25 cellular contexts compared by ENCODE assay signal in genomic region chr5:36624277-36624676, GRCh38. TPM values are rescaled to one million over a fixed set of nuclear protein-coding genes. Genes with fewer than 3 reads are reported as not detected.
"Had no signal": no experiment of that assay in that cellular context is flagged by ENCODE, and none has a peak within 500 bp of the region (broad histone marks: within the 10 kb centered on the region; RNA-seq: fewer than 3 reads in every experiment).

No MANE protein-coding gene starts in this region.

- H3K27me3 ChIP-seq: ascending aorta, breast epithelium, esophagus muscularis mucosa, left lung, ovary, testis had no signal

- H3K4me1 ChIP-seq: ascending aorta, breast epithelium, esophagus muscularis mucosa, left lung, spleen, testis had no signal

- H3K9me3 ChIP-seq: ascending aorta, breast epithelium, esophagus muscularis mucosa, left lung, ovary, spleen, testis had no signal

- H3K27ac ChIP-seq: ascending aorta, breast epithelium, esophagus muscularis mucosa, left lung, ovary, spleen, testis had no signal

- H3K36me3 ChIP-seq: ascending aorta, breast epithelium, esophagus muscularis mucosa, left lung, ovary, spleen had no signal

- ATAC-seq: activated T-cell treated with anti-CD3 and anti-CD28 coated beads, Interleukin-2, amount 50 U/mL, for 4 hours; left lung; naive thymus-derived CD8-positive, alpha-beta T cell; sciatic nerve; stimulated activated memory B cell treated with anti-CD40 and anti-IgM and Interleukin-4, amounts not matched to agents 10 μg/mL and 1 μg/mL and 100 μg/mL, for 72 hours had no signal

- FAIRE-seq: kidney, TTC549 had no signal

- DNase-seq: activated CD4-positive, alpha-beta T cell treated with anti-CD3 and anti-CD28 coated beads, Interleukin-2, amount 10 ng/mL, durations not matched to agents 7 days and 5 days; activated CD8-positive, alpha-beta memory T cell treated with anti-CD3 and anti-CD28 coated beads, Interleukin-2, amount 50 U/mL, for 4 hours; activated effector memory CD4-positive, alpha-beta T cell treated with Interleukin-2 at 50 U/mL for 16 hours; activated naive CD4-positive, alpha-beta T cell treated with anti-CD3 and anti-CD28 coated beads, Interleukin-2, amount 10 ng/mL, durations not matched to agents 7 days and 5 days; activated T-cell treated with anti-CD3 and anti-CD28 coated beads, Interleukin-2, amount 50 U/mL, for 4 hours; cerebellar nuclear complex; cortex of kidney; effector CD8-positive, alpha-beta T cell; hypothalamus; kidney; left lung; naive thymus-derived CD8-positive, alpha-beta T cell; ovary; spleen; stimulated activated CD4-positive, alpha-beta T cell treated with anti-CD3 and anti-CD28 coated beads, Interleukin-4, amount 100 ng/mL, for 4 hours; SW 1271; testis had no signal

- H3K4me3 ChIP-seq: ascending aorta, breast epithelium, esophagus muscularis mucosa, left lung, ovary, spleen, testis had no signal

RNA-seq across cellular contexts. Expression of gene SLC1A3, which starts 17.9 kb away (rescaled TPM):
- total RNA-seq: activated CD4-positive, alpha-beta T cell treated with anti-CD3 and anti-CD28 coated beads, Interleukin-2, amount 10 ng/mL, durations not matched to agents 7 days and 5 days; naive thymus-derived CD8-positive, alpha-beta T cell; pulmonary artery endothelial cell; T-helper 2 cell treated with Interferon-gamma antibody and Interleukin-4, amounts not matched to agents 100 ng/mL and 5 ng/mL, for 36 hours had no signal
- polyA plus RNA-seq: naive thymus-derived CD8-positive, alpha-beta T cell had no signal
